ENCODE assay signal across 8 cellular contexts in the genomic region with DNA sequence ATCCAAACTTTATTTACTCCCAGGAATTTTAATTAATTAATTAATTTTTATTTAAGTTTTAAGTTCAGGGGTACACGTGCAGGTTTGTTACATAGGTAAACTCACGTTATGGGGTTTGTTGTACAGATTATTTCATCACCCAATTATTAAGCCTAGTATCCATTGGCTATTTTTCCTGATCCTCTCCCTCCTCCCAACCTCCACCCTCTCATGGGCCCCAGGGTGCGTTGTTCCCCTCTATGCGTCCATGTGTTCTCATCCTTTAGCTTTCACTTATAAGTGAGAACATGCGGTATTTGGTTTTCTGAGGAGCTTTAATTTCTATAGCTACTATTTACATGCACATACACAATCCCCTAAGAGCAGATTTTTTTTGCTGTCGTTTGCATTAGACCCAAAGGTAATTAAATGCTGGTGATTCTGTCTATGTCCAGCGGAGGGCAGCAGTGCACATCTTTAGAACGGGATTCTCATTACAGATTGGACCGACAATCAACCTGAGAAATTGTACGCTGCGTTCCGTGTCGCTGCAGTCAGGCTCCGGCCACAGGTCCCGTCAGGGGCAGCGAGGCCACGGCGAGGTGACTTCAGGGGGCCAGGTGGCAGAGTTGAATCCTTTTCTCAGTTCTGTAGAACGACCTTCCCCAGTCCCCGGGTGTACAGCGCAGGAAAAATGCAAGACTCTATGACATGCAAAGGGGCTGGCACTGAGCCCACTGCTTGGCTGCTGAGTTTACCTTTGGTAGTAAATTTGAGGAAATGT. TPM values are rescaled to one million over a fixed set of nuclear protein-coding genes. Genes with fewer than 3 reads are reported as not detected.
A peak's percentile ranks its signal among the peaks of the same experiment; 100 is the strongest.
DNase-seq lines count a peak whose midpoint lies in the region; ATAC-seq and TF ChIP-seq lines count a peak whose summit lies in the region.

No MANE protein-coding gene starts in this region.

- no peak overlapping the region for H3K27ac ChIP-seq in endodermal cell (ENCODE audit: low read depth, low read length)

- H3K4me3 Mint-ChIP-seq in activated CD8-positive, alpha-beta memory T cell treated with anti-CD3 and anti-CD28 coated beads, Interleukin-2, amount 10 ng/mL, durations not matched to agents 7 days and 5 days = peak overlapping the region; percentile 63
- peak overlapping the region; percentile 32 for H3K4me3 Mint-ChIP-seq in endodermal cell

- peak; percentile 83 for TF ChIP-seq CTCF in endodermal cell (conservative IDR thresholded peaks at IDR 0.05)

- peak; percentile 81 for DNase-seq in COR-L47 (lab: John Stamatoyannopoulos, UW)
- DNase-seq in HUDEP-2 (lab: John Stamatoyannopoulos, UW; ENCODE audit: unreplicated experiment in 76 of 76) = peak in 46 of 76 experiments; percentile 0 to 51 (median 19)
- DNase-seq in NOMO-1 (lab: John Stamatoyannopoulos, UW; ENCODE audit: unreplicated experiment in 2 of 2) = peak; percentile 11 to 77
- peak; percentile 87 for DNase-seq in activated CD8-positive, alpha-beta memory T cell treated with anti-CD3 and anti-CD28 coated beads, Interleukin-2, amount 10 ng/mL, durations not matched to agents 7 days and 5 days
- DNase-seq in endodermal cell = peak; percentile 89
- DNase-seq in mucosa of gallbladder (ENCODE audit: low spot score) = peak; percentile 83
- DNase-seq in stimulated activated CD8-positive, alpha-beta memory T cell treated with anti-CD3 and anti-CD28 coated beads, Interleukin-4, amount 100 ng/mL, for 24 hours (ENCODE audit: low read depth) = peak; percentile 59

- H3K27me3 Mint-ChIP-seq in activated CD8-positive, alpha-beta memory T cell treated with anti-CD3 and anti-CD28 coated beads, Interleukin-2, amount 10 ng/mL, durations not matched to agents 7 days and 5 days = peaks cover 60% of the 10 kb centered on the region
- peaks cover 68% of the 10 kb centered on the region for H3K27me3 Mint-ChIP-seq in endodermal cell (ENCODE audit: insufficient read depth)

- H3K36me3 ChIP-seq in endodermal cell (ENCODE audit: control insufficient read depth, insufficient read depth, low read length) = no peaks in the 10 kb centered on the region

- peaks cover 72% of the 10 kb centered on the region for H3K27me3 ChIP-seq in endodermal cell (ENCODE audit: control insufficient read depth, insufficient read depth, low read length, poor library complexity, severe bottlenecking)

- H3K27ac Mint-ChIP-seq in activated CD8-positive, alpha-beta memory T cell treated with anti-CD3 and anti-CD28 coated beads, Interleukin-2, amount 10 ng/mL, durations not matched to agents 7 days and 5 days = no peak overlapping the region
- no peak overlapping the region for H3K27ac Mint-ChIP-seq in endodermal cell

- H3K9me3 Mint-ChIP-seq in activated CD8-positive, alpha-beta memory T cell treated with anti-CD3 and anti-CD28 coated beads, Interleukin-2, amount 10 ng/mL, durations not matched to agents 7 days and 5 days (ENCODE audit: low read depth) = no peaks in the 10 kb centered on the region
- H3K9me3 Mint-ChIP-seq in endodermal cell = no peaks in the 10 kb centered on the region

- 15 to 21% methylated on average over 12 to 20 of the region's 21 CpGs for WGBS in endodermal cell (ENCODE audit: insufficient coverage in 1 of 2, insufficient read length in 1 of 2), 2 experiments

- H3K36me3 Mint-ChIP-seq in activated CD8-positive, alpha-beta memory T cell treated with anti-CD3 and anti-CD28 coated beads, Interleukin-2, amount 10 ng/mL, durations not matched to agents 7 days and 5 days = no peaks in the 10 kb centered on the region
- H3K36me3 Mint-ChIP-seq in endodermal cell (ENCODE audit: low read depth) = no peaks in the 10 kb centered on the region

- H3K4me3 ChIP-seq in endodermal cell (ENCODE audit: low read length) = peak overlapping the region; percentile 37

- CTCF ChIA-PET in activated CD8-positive, alpha-beta memory T cell treated with anti-CD3 and anti-CD28 coated beads, Interleukin-2, amount 10 ng/mL, durations not matched to agents 7 days and 5 days (lab: Charles Lee) = interaction anchor here (0.5 to 13.8 kb wide), 11 partner anchors 8 to 637 kb away, joined by 3 to 136 read pairs (median 3); a partner anchor contains a TSS

- H3K9ac ChIP-seq in endodermal cell (ENCODE audit: extremely low read depth, low read length, poor library complexity, severe bottlenecking) = no peak overlapping the region

- ATAC-seq in GM21381 (IDR thresholded peaks at IDR 0.05; ENCODE audit: unreplicated experiment) = peak; percentile 85
- peak; percentile 94 for ATAC-seq in activated CD8-positive, alpha-beta memory T cell treated with anti-CD3 and anti-CD28 coated beads, Interleukin-2, amount 10 ng/mL, durations not matched to agents 7 days and 5 days

- H3K4me1 Mint-ChIP-seq in activated CD8-positive, alpha-beta memory T cell treated with anti-CD3 and anti-CD28 coated beads, Interleukin-2, amount 10 ng/mL, durations not matched to agents 7 days and 5 days = peaks cover 8% of the 10 kb centered on the region
- no peaks in the 10 kb centered on the region for H3K4me1 Mint-ChIP-seq in endodermal cell

- H3K9me3 ChIP-seq in endodermal cell (ENCODE audit: control insufficient read depth, low read length) = no peaks in the 10 kb centered on the region

- no peaks in the 10 kb centered on the region for H3K4me1 ChIP-seq in endodermal cell (ENCODE audit: control insufficient read depth, insufficient read depth, low read length)

RNA-seq across cellular contexts. Expression of a gene that starts 11.6 kb away (rescaled TPM):
- total RNA-seq in activated CD8-positive, alpha-beta memory T cell treated with anti-CD3 and anti-CD28 coated beads, Interleukin-2, amount 10 ng/mL, durations not matched to agents 7 days and 5 days = 1 to 10 TPM in 1 of 2 experiments, under 1 TPM in 1; 0.70 to 1.3 TPM
- 10 to 100 TPM; 10.1 to 11.4 TPM for total RNA-seq in endodermal cell
- polyA plus RNA-seq in endodermal cell (2013, experiment 1 of 2) = 0.64 TPM
- polyA plus RNA-seq in endodermal cell (2013, experiment 2 of 2) = 0.37 TPM
- total RNA-seq in mucosa of gallbladder = 97.8 TPM

RNA-seq across cellular contexts. Expression of a gene that starts 51.9 kb away (rescaled TPM):
- 100 to 1,000 TPM; 304 to 312 TPM for total RNA-seq in activated CD8-positive, alpha-beta memory T cell treated with anti-CD3 and anti-CD28 coated beads, Interleukin-2, amount 10 ng/mL, durations not matched to agents 7 days and 5 days
- total RNA-seq in endodermal cell (1 to 10 TPM; 7.2 to 8.6 TPM), mucosa of gallbladder (28.5 TPM)
- 1.2 TPM for polyA plus RNA-seq in endodermal cell (2013, experiment 1 of 2)
- 1.4 TPM for polyA plus RNA-seq in endodermal cell (2013, experiment 2 of 2)

Comparison
In these comparisons a context has a peak if more than half of its experiments do, and no peak if none do; other contexts are left out.
1. DNase-seq: peak in every context shown above with its lines; median percentile 89 in endodermal cell; 87 in activated CD8-positive, alpha-beta memory T cell treated with anti-CD3 and anti-CD28 coated beads, Interleukin-2, amount 10 ng/mL, durations not matched to agents 7 days and 5 days; 83 in mucosa of gallbladder; 81 in COR-L47; 59 in stimulated activated CD8-positive, alpha-beta memory T cell treated with anti-CD3 and anti-CD28 coated beads, Interleukin-4, amount 100 ng/mL, for 24 hours; 44 in NOMO-1; 19 in HUDEP-2.
2. RNA of a gene that starts 11.6 kb away (total RNA-seq): 97.8 TPM in mucosa of gallbladder (single experiment) and 10.1 to 11.4 TPM in endodermal cell; 0.70 to 1.3 TPM in activated CD8-positive, alpha-beta memory T cell treated with anti-CD3 and anti-CD28 coated beads, Interleukin-2, amount 10 ng/mL, durations not matched to agents 7 days and 5 days; every median in the first group is over 4 times any median in the second.
3. RNA of a gene that starts 51.9 kb away (total RNA-seq): 304 to 312 TPM in activated CD8-positive, alpha-beta memory T cell treated with anti-CD3 and anti-CD28 coated beads, Interleukin-2, amount 10 ng/mL, durations not matched to agents 7 days and 5 days; 28.5 TPM in mucosa of gallbladder (single experiment) and 7.2 to 8.6 TPM in endodermal cell; every median in the first group is over 10 times any median in the second.